Comparison of ENCODE assay signal across 1 cellular context in the genomic region with DNA sequence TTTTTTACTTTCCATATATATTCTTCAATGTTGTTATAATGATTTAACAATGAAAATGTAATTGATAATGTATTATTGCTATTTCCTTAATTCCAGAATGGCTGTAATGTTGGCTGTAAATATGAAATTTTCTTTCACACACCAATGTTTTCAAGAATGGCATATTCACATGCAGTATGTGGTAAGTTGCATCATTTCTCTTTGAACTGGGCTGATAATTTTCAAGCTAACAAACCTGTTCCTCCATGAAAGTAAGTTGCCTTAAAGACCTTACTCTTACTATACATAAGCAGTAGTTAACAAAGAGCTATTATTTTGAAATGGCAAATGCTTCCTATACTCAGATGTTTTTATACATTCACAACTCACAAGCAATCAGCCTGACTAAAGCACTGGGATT.
TF ChIP-seq lines count a peak whose summit lies in the region.

No MANE protein-coding gene starts in this region.

TF ChIP-seq in GM23338, 12 proteins besides CTCF, POLR2A, EP300 and RAD21 (continued from another document):
- TF ChIP-seq, protein P1, sequence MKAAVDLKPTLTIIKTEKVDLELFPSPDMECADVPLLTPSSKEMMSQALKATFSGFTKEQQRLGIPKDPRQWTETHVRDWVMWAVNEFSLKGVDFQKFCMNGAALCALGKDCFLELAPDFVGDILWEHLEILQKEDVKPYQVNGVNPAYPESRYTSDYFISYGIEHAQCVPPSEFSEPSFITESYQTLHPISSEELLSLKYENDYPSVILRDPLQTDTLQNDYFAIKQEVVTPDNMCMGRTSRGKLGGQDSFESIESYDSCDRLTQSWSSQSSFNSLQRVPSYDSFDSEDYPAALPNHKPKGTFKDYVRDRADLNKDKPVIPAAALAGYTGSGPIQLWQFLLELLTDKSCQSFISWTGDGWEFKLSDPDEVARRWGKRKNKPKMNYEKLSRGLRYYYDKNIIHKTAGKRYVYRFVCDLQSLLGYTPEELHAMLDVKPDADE (IDR thresholded peaks at IDR 0.05), result no peak
- TF ChIP-seq EZH2 (IDR thresholded peaks at IDR 0.05; ENCODE audit: low read depth, unreplicated experiment), result no peak
- TF ChIP-seq STAT1 (IDR thresholded peaks at IDR 0.05; ENCODE audit: unreplicated experiment), result no peak
- TF ChIP-seq, protein P2, sequence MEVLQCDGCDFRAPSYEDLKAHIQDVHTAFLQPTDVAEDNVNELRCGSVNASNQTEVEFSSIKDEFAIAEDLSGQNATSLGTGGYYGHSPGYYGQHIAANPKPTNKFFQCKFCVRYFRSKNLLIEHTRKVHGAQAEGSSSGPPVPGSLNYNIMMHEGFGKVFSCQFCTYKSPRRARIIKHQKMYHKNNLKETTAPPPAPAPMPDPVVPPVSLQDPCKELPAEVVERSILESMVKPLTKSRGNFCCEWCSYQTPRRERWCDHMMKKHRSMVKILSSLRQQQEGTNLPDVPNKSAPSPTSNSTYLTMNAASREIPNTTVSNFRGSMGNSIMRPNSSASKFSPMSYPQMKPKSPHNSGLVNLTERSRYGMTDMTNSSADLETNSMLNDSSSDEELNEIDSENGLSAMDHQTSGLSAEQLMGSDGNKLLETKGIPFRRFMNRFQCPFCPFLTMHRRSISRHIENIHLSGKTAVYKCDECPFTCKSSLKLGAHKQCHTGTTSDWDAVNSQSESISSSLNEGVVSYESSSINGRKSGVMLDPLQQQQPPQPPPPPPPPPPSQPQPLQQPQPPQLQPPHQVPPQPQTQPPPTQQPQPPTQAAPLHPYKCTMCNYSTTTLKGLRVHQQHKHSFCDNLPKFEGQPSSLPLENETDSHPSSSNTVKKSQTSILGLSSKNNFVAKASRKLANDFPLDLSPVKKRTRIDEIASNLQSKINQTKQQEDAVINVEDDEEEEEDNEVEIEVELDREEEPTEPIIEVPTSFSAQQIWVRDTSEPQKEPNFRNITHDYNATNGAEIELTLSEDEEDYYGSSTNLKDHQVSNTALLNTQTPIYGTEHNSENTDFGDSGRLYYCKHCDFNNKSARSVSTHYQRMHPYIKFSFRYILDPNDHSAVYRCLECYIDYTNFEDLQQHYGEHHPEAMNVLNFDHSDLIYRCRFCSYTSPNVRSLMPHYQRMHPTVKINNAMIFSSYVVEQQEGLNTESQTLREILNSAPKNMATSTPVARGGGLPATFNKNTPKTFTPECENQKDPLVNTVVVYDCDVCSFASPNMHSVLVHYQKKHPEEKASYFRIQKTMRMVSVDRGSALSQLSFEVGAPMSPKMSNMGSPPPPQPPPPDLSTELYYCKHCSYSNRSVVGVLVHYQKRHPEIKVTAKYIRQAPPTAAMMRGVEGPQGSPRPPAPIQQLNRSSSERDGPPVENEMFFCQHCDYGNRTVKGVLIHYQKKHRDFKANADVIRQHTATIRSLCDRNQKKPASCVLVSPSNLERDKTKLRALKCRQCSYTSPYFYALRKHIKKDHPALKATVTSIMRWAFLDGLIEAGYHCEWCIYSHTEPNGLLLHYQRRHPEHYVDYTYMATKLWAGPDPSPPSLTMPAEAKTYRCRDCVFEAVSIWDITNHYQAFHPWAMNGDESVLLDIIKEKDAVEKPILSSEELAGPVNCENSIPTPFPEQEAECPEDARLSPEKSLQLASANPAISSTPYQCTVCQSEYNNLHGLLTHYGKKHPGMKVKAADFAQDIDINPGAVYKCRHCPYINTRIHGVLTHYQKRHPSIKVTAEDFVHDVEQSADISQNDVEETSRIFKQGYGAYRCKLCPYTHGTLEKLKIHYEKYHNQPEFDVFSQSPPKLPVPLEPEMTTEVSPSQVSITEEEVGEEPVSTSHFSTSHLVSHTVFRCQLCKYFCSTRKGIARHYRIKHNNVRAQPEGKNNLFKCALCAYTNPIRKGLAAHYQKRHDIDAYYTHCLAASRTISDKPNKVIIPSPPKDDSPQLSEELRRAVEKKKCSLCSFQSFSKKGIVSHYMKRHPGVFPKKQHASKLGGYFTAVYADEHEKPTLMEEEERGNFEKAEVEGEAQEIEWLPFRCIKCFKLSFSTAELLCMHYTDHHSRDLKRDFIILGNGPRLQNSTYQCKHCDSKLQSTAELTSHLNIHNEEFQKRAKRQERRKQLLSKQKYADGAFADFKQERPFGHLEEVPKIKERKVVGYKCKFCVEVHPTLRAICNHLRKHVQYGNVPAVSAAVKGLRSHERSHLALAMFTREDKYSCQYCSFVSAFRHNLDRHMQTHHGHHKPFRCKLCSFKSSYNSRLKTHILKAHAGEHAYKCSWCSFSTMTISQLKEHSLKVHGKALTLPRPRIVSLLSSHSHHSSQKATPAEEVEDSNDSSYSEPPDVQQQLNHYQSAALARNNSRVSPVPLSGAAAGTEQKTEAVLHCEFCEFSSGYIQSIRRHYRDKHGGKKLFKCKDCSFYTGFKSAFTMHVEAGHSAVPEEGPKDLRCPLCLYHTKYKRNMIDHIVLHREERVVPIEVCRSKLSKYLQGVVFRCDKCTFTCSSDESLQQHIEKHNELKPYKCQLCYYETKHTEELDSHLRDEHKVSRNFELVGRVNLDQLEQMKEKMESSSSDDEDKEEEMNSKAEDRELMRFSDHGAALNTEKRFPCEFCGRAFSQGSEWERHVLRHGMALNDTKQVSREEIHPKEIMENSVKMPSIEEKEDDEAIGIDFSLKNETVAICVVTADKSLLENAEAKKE (CRISPR knock-in tag; IDR thresholded peaks at IDR 0.05), result no peak
- no peak for TF ChIP-seq ZNF331 (CRISPR knock-in tag; IDR thresholded peaks at IDR 0.05; ENCODE audit: low read depth)
- no peak for TF ChIP-seq NANOG (IDR thresholded peaks at IDR 0.05; ENCODE audit: borderline replicate concordance)
